Comparison of ENCODE assay signal across 1 cellular context in the genomic region with DNA sequence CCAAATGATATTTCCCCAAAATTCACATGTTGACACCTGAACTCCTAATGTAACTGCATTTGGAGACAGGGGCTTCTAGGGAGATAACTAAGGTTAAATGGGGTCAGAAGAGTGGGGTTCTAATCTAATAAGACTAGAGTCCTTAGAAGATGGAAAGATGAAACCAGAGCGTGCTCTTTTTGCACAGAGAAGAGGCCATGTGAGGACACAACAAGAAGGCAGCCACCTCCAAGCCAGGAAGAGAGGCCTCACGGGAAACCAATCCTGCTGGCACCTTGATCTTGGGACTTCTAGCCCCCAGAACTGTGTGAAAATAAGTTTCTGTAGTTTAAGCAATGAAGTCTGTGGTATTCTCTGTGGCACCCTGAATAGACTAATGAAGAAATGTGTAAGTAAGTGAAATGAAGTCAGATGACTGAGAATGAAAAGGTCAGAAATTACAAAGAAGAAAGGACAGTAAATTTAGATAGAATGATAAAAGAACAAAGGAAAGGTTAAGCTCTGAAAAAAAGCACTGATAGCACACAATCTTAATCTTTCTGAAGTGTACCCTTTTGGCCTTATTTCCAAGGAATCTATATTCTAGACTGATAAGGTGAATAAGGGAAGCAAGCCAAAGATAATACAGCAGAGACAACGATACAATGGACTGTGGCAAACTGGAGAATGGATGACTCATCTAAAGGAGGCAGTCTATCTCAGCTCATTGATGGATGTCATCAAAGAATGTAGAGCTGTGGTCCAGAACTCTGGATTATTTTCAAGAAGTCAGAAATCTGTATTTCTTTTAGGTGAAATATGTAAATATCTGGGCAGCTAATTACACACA.
TF ChIP-seq lines count a peak whose summit lies in the region.

No MANE protein-coding gene starts in this region.

TF ChIP-seq in K562, 482 proteins besides CTCF, POLR2A, EP300 and RAD21 (continued from another document and continues in another):
- TF ChIP-seq, protein P1, sequence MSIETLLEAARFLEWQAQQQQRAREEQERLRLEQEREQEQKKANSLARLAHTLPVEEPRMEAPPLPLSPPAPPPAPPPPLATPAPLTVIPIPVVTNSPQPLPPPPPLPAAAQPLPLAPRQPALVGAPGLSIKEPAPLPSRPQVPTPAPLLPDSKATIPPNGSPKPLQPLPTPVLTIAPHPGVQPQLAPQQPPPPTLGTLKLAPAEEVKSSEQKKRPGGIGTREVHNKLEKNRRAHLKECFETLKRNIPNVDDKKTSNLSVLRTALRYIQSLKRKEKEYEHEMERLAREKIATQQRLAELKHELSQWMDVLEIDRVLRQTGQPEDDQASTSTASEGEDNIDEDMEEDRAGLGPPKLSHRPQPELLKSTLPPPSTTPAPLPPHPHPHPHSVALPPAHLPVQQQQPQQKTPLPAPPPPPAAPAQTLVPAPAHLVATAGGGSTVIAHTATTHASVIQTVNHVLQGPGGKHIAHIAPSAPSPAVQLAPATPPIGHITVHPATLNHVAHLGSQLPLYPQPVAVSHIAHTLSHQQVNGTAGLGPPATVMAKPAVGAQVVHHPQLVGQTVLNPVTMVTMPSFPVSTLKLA (conservative IDR thresholded peaks at IDR 0.05), result no peak
- TF ChIP-seq, protein P2, sequence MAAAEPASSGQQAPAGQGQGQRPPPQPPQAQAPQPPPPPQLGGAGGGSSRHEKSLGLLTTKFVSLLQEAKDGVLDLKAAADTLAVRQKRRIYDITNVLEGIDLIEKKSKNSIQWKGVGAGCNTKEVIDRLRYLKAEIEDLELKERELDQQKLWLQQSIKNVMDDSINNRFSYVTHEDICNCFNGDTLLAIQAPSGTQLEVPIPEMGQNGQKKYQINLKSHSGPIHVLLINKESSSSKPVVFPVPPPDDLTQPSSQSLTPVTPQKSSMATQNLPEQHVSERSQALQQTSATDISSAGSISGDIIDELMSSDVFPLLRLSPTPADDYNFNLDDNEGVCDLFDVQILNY (CRISPR knock-in tag; IDR thresholded peaks at IDR 0.05), result no peak
- TF ChIP-seq KAT2B (IDR thresholded peaks at IDR 0.05; ENCODE audit: low read depth, low read length), result no peak
- TF ChIP-seq L3MBTL2 (IDR thresholded peaks at IDR 0.05), result no peak
- TF ChIP-seq U2AF2 (optimal IDR thresholded peaks at IDR 0.05; ENCODE audit: low read depth, low read length), result no peak
- TF ChIP-seq, protein P3, sequence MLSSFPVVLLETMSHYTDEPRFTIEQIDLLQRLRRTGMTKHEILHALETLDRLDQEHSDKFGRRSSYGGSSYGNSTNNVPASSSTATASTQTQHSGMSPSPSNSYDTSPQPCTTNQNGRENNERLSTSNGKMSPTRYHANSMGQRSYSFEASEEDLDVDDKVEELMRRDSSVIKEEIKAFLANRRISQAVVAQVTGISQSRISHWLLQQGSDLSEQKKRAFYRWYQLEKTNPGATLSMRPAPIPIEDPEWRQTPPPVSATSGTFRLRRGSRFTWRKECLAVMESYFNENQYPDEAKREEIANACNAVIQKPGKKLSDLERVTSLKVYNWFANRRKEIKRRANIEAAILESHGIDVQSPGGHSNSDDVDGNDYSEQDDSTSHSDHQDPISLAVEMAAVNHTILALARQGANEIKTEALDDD (IDR thresholded peaks at IDR 0.05), result no peak
- peak; percentile 87 for TF ChIP-seq SMARCA4 (IDR thresholded peaks at IDR 0.05)
- TF ChIP-seq HNRNPUL1 (IDR thresholded peaks at IDR 0.05; ENCODE audit: low read length), result no peak
- no peak for TF ChIP-seq CBX2 (IDR thresholded peaks at IDR 0.05; ENCODE audit: insufficient read depth, low read length, poor library complexity, severe bottlenecking)
- TF ChIP-seq SIX5 (IDR thresholded peaks at IDR 0.05; ENCODE audit: borderline replicate concordance in 1 of 2, insufficient read depth in 1 of 2, low read depth in 1 of 2, low read length in 2 of 2), result no peak
- TF ChIP-seq GATA2 (CRISPR knock-in tag; IDR thresholded peaks at IDR 0.05), result no peak
- no peak for TF ChIP-seq SLC30A9 (CRISPR knock-in tag; IDR thresholded peaks at IDR 0.05)
- no peak for TF ChIP-seq ILF3 (IDR thresholded peaks at IDR 0.05; ENCODE audit: borderline replicate concordance)
- TF ChIP-seq, protein P4, sequence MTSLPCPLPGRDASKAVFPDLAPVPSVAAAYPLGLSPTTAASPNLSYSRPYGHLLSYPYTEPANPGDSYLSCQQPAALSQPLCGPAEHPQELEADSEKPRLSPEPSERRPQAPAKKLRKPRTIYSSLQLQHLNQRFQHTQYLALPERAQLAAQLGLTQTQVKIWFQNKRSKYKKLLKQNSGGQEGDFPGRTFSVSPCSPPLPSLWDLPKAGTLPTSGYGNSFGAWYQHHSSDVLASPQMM (CRISPR knock-in tag; IDR thresholded peaks at IDR 0.05), result no peak
- TF ChIP-seq, protein P5, sequence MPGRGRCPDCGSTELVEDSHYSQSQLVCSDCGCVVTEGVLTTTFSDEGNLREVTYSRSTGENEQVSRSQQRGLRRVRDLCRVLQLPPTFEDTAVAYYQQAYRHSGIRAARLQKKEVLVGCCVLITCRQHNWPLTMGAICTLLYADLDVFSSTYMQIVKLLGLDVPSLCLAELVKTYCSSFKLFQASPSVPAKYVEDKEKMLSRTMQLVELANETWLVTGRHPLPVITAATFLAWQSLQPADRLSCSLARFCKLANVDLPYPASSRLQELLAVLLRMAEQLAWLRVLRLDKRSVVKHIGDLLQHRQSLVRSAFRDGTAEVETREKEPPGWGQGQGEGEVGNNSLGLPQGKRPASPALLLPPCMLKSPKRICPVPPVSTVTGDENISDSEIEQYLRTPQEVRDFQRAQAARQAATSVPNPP (IDR thresholded peaks at IDR 0.05; ENCODE audit: borderline replicate concordance, insufficient read depth, insufficient read length), result no peak
- no peak for TF ChIP-seq ARHGAP35 (IDR thresholded peaks at IDR 0.05; ENCODE audit: partially characterized antibody)
- TF ChIP-seq CHD1 (IDR thresholded peaks at IDR 0.05; ENCODE audit: low read length), result no peak
- peak; percentile 86 for TF ChIP-seq SMARCE1 (IDR thresholded peaks at IDR 0.05)
- TF ChIP-seq HEY1 (CRISPR knock-in tag; IDR thresholded peaks at IDR 0.05; ENCODE audit: borderline replicate concordance), result no peak
- TF ChIP-seq KAT8 (IDR thresholded peaks at IDR 0.05; ENCODE audit: low read depth), result no peak
- peak; percentile 36 for TF ChIP-seq TAF9B (IDR thresholded peaks at IDR 0.05; ENCODE audit: partially characterized antibody)
- TF ChIP-seq, protein P6, sequence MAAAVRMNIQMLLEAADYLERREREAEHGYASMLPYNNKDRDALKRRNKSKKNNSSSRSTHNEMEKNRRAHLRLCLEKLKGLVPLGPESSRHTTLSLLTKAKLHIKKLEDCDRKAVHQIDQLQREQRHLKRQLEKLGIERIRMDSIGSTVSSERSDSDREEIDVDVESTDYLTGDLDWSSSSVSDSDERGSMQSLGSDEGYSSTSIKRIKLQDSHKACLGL (CRISPR knock-in tag; IDR thresholded peaks at IDR 0.05; ENCODE audit: borderline replicate concordance, poor library complexity, severe bottlenecking), result no peak
- TF ChIP-seq, protein P7, sequence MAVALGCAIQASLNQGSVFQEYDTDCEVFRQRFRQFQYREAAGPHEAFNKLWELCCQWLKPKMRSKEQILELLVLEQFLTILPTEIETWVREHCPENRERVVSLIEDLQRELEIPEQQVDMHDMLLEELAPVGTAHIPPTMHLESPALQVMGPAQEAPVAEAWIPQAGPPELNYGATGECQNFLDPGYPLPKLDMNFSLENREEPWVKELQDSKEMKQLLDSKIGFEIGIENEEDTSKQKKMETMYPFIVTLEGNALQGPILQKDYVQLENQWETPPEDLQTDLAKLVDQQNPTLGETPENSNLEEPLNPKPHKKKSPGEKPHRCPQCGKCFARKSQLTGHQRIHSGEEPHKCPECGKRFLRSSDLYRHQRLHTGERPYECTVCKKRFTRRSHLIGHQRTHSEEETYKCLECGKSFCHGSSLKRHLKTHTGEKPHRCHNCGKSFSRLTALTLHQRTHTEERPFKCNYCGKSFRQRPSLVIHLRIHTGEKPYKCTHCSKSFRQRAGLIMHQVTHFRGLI (CRISPR knock-in tag; IDR thresholded peaks at IDR 0.05), result no peak
- no peak for TF ChIP-seq ZNF77 (CRISPR knock-in tag; IDR thresholded peaks at IDR 0.05)
- TF ChIP-seq FOXP1 (CRISPR knock-in tag; IDR thresholded peaks at IDR 0.05), result no peak
- TF ChIP-seq ZNF232 (CRISPR knock-in tag; IDR thresholded peaks at IDR 0.05), result no peak
- TF ChIP-seq HDAC8 (tag; IDR thresholded peaks at IDR 0.05), result no peak
- TF ChIP-seq, protein P8, sequence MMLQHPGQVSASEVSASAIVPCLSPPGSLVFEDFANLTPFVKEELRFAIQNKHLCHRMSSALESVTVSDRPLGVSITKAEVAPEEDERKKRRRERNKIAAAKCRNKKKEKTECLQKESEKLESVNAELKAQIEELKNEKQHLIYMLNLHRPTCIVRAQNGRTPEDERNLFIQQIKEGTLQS (IDR thresholded peaks at IDR 0.05), result peak; percentile 97
- TF ChIP-seq, protein P8 (CRISPR knock-in tag; conservative IDR thresholded peaks at IDR 0.05), result no peak
- TF ChIP-seq ZNF217 (CRISPR knock-in tag; IDR thresholded peaks at IDR 0.05), result no peak
- TF ChIP-seq, protein P9, sequence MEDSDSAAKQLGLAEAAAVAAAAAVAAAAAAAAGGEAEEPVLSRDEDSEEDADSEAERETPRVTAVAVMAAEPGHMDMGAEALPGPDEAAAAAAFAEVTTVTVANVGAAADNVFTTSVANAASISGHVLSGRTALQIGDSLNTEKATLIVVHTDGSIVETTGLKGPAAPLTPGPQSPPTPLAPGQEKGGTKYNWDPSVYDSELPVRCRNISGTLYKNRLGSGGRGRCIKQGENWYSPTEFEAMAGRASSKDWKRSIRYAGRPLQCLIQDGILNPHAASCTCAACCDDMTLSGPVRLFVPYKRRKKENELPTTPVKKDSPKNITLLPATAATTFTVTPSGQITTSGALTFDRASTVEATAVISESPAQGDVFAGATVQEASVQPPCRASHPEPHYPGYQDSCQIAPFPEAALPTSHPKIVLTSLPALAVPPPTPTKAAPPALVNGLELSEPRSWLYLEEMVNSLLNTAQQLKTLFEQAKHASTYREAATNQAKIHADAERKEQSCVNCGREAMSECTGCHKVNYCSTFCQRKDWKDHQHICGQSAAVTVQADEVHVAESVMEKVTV (CRISPR knock-in tag; IDR thresholded peaks at IDR 0.05), result no peak
- TF ChIP-seq SRSF1 (IDR thresholded peaks at IDR 0.05; ENCODE audit: low read depth, low read length), result no peak
- no peak for TF ChIP-seq ZNF12 (CRISPR knock-in tag; IDR thresholded peaks at IDR 0.05)
- TF ChIP-seq, protein P10, sequence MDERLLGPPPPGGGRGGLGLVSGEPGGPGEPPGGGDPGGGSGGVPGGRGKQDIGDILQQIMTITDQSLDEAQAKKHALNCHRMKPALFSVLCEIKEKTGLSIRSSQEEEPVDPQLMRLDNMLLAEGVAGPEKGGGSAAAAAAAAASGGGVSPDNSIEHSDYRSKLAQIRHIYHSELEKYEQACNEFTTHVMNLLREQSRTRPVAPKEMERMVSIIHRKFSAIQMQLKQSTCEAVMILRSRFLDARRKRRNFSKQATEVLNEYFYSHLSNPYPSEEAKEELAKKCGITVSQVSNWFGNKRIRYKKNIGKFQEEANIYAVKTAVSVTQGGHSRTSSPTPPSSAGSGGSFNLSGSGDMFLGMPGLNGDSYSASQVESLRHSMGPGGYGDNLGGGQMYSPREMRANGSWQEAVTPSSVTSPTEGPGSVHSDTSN (CRISPR knock-in tag; IDR thresholded peaks at IDR 0.05; ENCODE audit: low read depth), result no peak
- TF ChIP-seq, protein P10 (tag; conservative IDR thresholded peaks at IDR 0.05; ENCODE audit: low read depth), result peak; percentile 71
- TF ChIP-seq CBFA2T2 (conservative IDR thresholded peaks at IDR 0.05), result no peak
- TF ChIP-seq, protein P11, sequence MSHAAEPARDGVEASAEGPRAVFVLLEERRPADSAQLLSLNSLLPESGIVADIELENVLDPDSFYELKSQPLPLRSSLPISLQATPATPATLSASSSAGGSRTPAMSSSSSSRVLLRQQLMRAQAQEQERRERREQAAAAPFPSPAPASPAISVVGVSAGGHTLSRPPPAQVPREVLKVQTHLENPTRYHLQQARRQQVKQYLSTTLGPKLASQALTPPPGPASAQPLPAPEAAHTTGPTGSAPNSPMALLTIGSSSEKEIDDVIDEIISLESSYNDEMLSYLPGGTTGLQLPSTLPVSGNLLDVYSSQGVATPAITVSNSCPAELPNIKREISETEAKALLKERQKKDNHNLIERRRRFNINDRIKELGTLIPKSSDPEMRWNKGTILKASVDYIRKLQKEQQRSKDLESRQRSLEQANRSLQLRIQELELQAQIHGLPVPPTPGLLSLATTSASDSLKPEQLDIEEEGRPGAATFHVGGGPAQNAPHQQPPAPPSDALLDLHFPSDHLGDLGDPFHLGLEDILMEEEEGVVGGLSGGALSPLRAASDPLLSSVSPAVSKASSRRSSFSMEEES (CRISPR knock-in tag; IDR thresholded peaks at IDR 0.05), result no peak
- TF ChIP-seq, protein P12, sequence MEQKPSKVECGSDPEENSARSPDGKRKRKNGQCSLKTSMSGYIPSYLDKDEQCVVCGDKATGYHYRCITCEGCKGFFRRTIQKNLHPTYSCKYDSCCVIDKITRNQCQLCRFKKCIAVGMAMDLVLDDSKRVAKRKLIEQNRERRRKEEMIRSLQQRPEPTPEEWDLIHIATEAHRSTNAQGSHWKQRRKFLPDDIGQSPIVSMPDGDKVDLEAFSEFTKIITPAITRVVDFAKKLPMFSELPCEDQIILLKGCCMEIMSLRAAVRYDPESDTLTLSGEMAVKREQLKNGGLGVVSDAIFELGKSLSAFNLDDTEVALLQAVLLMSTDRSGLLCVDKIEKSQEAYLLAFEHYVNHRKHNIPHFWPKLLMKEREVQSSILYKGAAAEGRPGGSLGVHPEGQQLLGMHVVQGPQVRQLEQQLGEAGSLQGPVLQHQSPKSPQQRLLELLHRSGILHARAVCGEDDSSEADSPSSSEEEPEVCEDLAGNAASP (IDR thresholded peaks at IDR 0.05), result peak; percentile 53; the same call in 1 of the 2 replicates
- TF ChIP-seq ZNF699 (CRISPR knock-in tag; IDR thresholded peaks at IDR 0.05; ENCODE audit: insufficient replicate concordance), result no peak
- no peak for TF ChIP-seq PYGO2 (tag; IDR thresholded peaks at IDR 0.05)
